ENCODE assay signal across 33 cellular contexts in genomic region chr6:105989178-105989577, GRCh38.
A peak's percentile ranks its signal among the peaks of the same experiment; 100 is the strongest.
DNase-seq lines count a peak whose midpoint lies in the region; ATAC-seq, FAIRE-seq and TF ChIP-seq lines count a peak whose summit lies in the region.
"Had no signal": no experiment of that assay in that cellular context is flagged by ENCODE, and none has a peak within 500 bp of the region (broad histone marks: within the 10 kb centered on the region; RNA-seq: fewer than 3 reads in every experiment).

No MANE protein-coding gene starts in this region.

- H3K27me3 Mint-ChIP-seq in stimulated activated memory B cell treated with anti-CD40 and anti-IgM and Interleukin-4, amounts not matched to agents 10 μg/mL and 1 μg/mL and 100 μg/mL, for 72 hours, result peaks cover 40% of the 10 kb centered on the region

- no peak for TF ChIP-seq EP300 in K562 (IDR thresholded peaks at IDR 0.05; ENCODE audit: low read length)

- CTCF ChIA-PET in HEK293 (lab: Yijun Ruan, JAX), result interaction anchor here (1.0 kb wide), 2 partner anchors 96 to 259 kb away, joined by 3 to 4 read pairs; no protein-coding TSS in a partner anchor
- CTCF ChIA-PET in OCI-LY7 (lab: Charles Lee; ENCODE audit: unreplicated experiment), result no interaction called here
- CTCF ChIA-PET in K562 (lab: Yijun Ruan, JAX; ENCODE audit: low intra/inter-chr PET ratio), result no interaction called here

- WGBS in K562 (ENCODE audit: insufficient coverage, low coverage, missing lambda C conversion rate), result 5% methylated on average over 3 of the region's 3 CpGs
- no CpG with 5 or more reads among the region's 3 CpGs for WGBS in neuronal stem cell (ENCODE audit: extremely low coverage in 2 of 2, insufficient read length in 2 of 2, insufficient replicate concordance in 1 of 2), 2 donors

- no peaks in the 10 kb centered on the region for H3K36me3 Mint-ChIP-seq in stimulated activated memory B cell treated with anti-CD40 and anti-IgM and Interleukin-4, amounts not matched to agents 10 μg/mL and 1 μg/mL and 100 μg/mL, for 72 hours
- H3K36me3 Mint-ChIP-seq: CD4-positive, CD25-positive, alpha-beta regulatory T cell had no signal

- intact Hi-C loops in OCI-LY7 (cut with micrococcal nuclease; ENCODE audit: unreplicated experiment) (no loop called here), K562 (cut with micrococcal nuclease) (no loop called here)

- H3K18ac ChIP-seq in neuronal stem cell (ENCODE audit: low read length), result no peak overlapping the region

- no peak overlapping the region for H3K27ac ChIP-seq in HEK293 (ENCODE audit: extremely low read depth, low read depth, low read length)
- H3K27ac ChIP-seq in OCI-LY7 (ENCODE audit: low read depth, low read length, poor library complexity, severe bottlenecking), result no peak overlapping the region
- H3K27ac ChIP-seq in K562 (ENCODE audit: extremely low read depth, low read depth, low read length), result no peak overlapping the region
- no peak overlapping the region for H3K27ac ChIP-seq in neuronal stem cell (replicated peaks; ENCODE audit: low read length)
- H3K27ac ChIP-seq: 22Rv1; A549; BLaER1; BLaER1 treated with 17β-estradiol and CSF1 and Interleukin-3, amounts not matched to agents 10 nM and 100 nM; C4-2B had no signal

- no peak overlapping the region for H2BK120ac ChIP-seq in neuronal stem cell (ENCODE audit: low read depth, low read length)

- TF ChIP-seq POLR2A in K562 (conservative IDR thresholded peaks at IDR 0.05), result no peak

- no peaks in the 10 kb centered on the region for H3K79me1 ChIP-seq in neuronal stem cell (ENCODE audit: low read depth, low read length)

- ATAC-seq in K562, result no peak
- no peak for ATAC-seq in stimulated activated memory B cell treated with anti-CD40 and anti-IgM and Interleukin-4, amounts not matched to agents 10 μg/mL and 1 μg/mL and 100 μg/mL, for 72 hours
- ATAC-seq: A549; CD8-positive, alpha-beta T cell had no signal

- H2AFZ ChIP-seq in OCI-LY7 (ENCODE audit: low read length) (0 out of 2 replicates have a peak overlapping the region, but pooled peaks have one; percentile 2), K562 (ENCODE audit: low read depth, low read length) (no peak overlapping the region), neuronal stem cell (ENCODE audit: low read length) (no peak overlapping the region)

- no peak overlapping the region for H3K23ac ChIP-seq in neuronal stem cell (ENCODE audit: low read depth, low read length, poor library complexity)

- no peaks in the 10 kb centered on the region for H3K9me2 ChIP-seq in OCI-LY7 (ENCODE audit: insufficient read depth, low read length)

- H3K27me3 ChIP-seq in K562 (ENCODE audit: control insufficient read depth in 2 of 2, insufficient read depth in 2 of 2, low read length in 2 of 2) (peaks cover 6 to 18% of the 10 kb centered on the region in 2 experiments; a peak in 3 of 5 replicates), neuronal stem cell (ENCODE audit: control insufficient read depth in 3 of 3, insufficient read depth in 3 of 3, low read depth in 1 of 3, low read length in 3 of 3) (peaks cover 16 to 95% (median 71%) of the 10 kb centered on the region in 3 experiments)

- peaks cover 25% of the 10 kb centered on the region for H3K4me1 Mint-ChIP-seq in stimulated activated memory B cell treated with anti-CD40 and anti-IgM and Interleukin-4, amounts not matched to agents 10 μg/mL and 1 μg/mL and 100 μg/mL, for 72 hours

- H3K36me3 ChIP-seq in HEK293 (ENCODE audit: control insufficient read depth in 2 of 2, insufficient read depth in 1 of 2, low read length in 2 of 2) (no peaks in the 10 kb centered on the region), OCI-LY7 (ENCODE audit: insufficient read depth, low read length) (no peaks in the 10 kb centered on the region), K562 (ENCODE audit: control insufficient read depth, insufficient read depth, low read length) (no peaks in the 10 kb centered on the region), neuronal stem cell (replicated peaks in 1 of 2; ENCODE audit: control insufficient read depth in 2 of 2, insufficient read depth in 2 of 2, low read length in 2 of 2) (no peaks in the 10 kb centered on the region)
- H3K36me3 ChIP-seq: BE2C; BLaER1; BLaER1 treated with 17β-estradiol and CSF1 and Interleukin-3, amounts not matched to agents 10 nM and 100 nM had no signal

- H3K9ac ChIP-seq in K562 (ENCODE audit: insufficient read depth in 1 of 2, low read depth in 2 of 2, low read length in 2 of 2) (no peak overlapping the region), neuronal stem cell (ENCODE audit: low read depth, low read length, poor library complexity) (no peak overlapping the region)
- H3K9ac ChIP-seq: BLaER1; BLaER1 treated with 17β-estradiol and CSF1 and Interleukin-3, amounts not matched to agents 10 nM and 100 nM had no signal

- no peaks in the 10 kb centered on the region for H3K9me3 Mint-ChIP-seq in stimulated activated memory B cell treated with anti-CD40 and anti-IgM and Interleukin-4, amounts not matched to agents 10 μg/mL and 1 μg/mL and 100 μg/mL, for 72 hours
- H3K9me3 Mint-ChIP-seq: CD4-positive, alpha-beta memory T cell; CD4-positive, alpha-beta T cell; CD8-positive, alpha-beta memory T cell; CD8-positive, alpha-beta T cell had no signal

- POLR2A ChIA-PET in HEK293 (lab: Yijun Ruan, JAX) (no interaction called here), OCI-LY7 (lab: Charles Lee) (interaction anchor here (1.1 to 5.0 kb wide), 4 partner anchors 13 to 94 kb away, joined by 3 to 28 read pairs (median 4); no protein-coding TSS in a partner anchor), K562 (lab: Yijun Ruan, JAX) (interaction anchor here (1.2 kb wide), 1 partner anchor 179 kb away, joined by 3 read pairs; no protein-coding TSS in a partner anchor)

- FAIRE-seq in K562 (lab: Jason Lieb, UNC), result no peak
- FAIRE-seq: A204.1, A549, D721Med had no signal

- H3K4me1 ChIP-seq in HEK293 (ENCODE audit: control insufficient read depth, insufficient read depth, low read length), result no peaks in the 10 kb centered on the region
- H3K4me1 ChIP-seq in OCI-LY7 (ENCODE audit: insufficient read depth, low read length, poor library complexity, severe bottlenecking), result peaks cover 26% of the 10 kb centered on the region
- peaks cover 7 to 19% of the 10 kb centered on the region in 2 experiments; a peak in 4 of 5 replicates for H3K4me1 ChIP-seq in K562 (replicated peaks in 1 of 2; ENCODE audit: control insufficient read depth in 2 of 2, insufficient read depth in 2 of 2, low read length in 2 of 2)
- H3K4me1 ChIP-seq in neuronal stem cell (ENCODE audit: control insufficient read depth in 2 of 2, insufficient read depth in 1 of 2, low read depth in 1 of 2, low read length in 2 of 2), result peaks cover 0 to 9% of the 10 kb centered on the region in 2 donors
- H3K4me1 ChIP-seq: BE2C had no signal

- no peak overlapping the region for H2AK5ac ChIP-seq in neuronal stem cell (ENCODE audit: low read depth, low read length)

- H2BK12ac ChIP-seq in neuronal stem cell (ENCODE audit: low read length), result no peak overlapping the region

- no TSS peak for BruUV-seq in OCI-LY7 (replicated peaks; lab: Mats Ljungman, UMichigan)
- BruUV-seq in K562 (replicated peaks; lab: Mats Ljungman, UMichigan), result no TSS peak

- no peaks in the 10 kb centered on the region for H3K9me1 ChIP-seq in K562 (ENCODE audit: control insufficient read depth, insufficient read depth, low read length)

- no peak for TF ChIP-seq CTCF in HEK293 (tag by site-specific recombination; IDR thresholded peaks at IDR 0.05)
- no peak for TF ChIP-seq CTCF in OCI-LY7 (conservative IDR thresholded peaks at IDR 0.05; ENCODE audit: low read length)
- no peak for TF ChIP-seq CTCF in K562 (IDR thresholded peaks at IDR 0.05 in 2 of 3, conservative IDR thresholded peaks at IDR 0.05 in 1 of 3; ENCODE audit: insufficient read depth in 2 of 3, low read depth in 1 of 3, low read length in 3 of 3)

- H3K79me2 ChIP-seq in OCI-LY7 (ENCODE audit: insufficient read depth, low read depth, low read length) (no peaks in the 10 kb centered on the region), K562 (ENCODE audit: control insufficient read depth, insufficient read depth, low read length) (no peaks in the 10 kb centered on the region)

- no peak for DNase-seq in OCI-LY7 (ENCODE audit: low spot score)
- DNase-seq in K562 (ENCODE audit: extremely low read depth in 1 of 4, low spot score in 3 of 4), result no peak
- DNase-seq in NOMO-1 treated with dmso at 0.1 percent for 144 hours (lab: John Stamatoyannopoulos, UW; ENCODE audit: unreplicated experiment), result no peak
- DNase-seq in neuronal stem cell (ENCODE audit: low spot score), result no peak
- DNase-seq: 8988T; ACHN; AML-193; BE2C; C1 segment of cervical spinal cord; Caco-2; Calu3; CD4-positive, alpha-beta memory T cell; CD4-positive, alpha-beta T cell; CD4-positive, CD25-positive, alpha-beta regulatory T cell; CD8-positive, alpha-beta memory T cell; CD8-positive, alpha-beta T cell; COR-L47; DMS153; DMS53; DMS79; DMS79 treated with DMSO at 0.1 percent for 48 hours; DND-41; EL had no signal

- no peaks in the 10 kb centered on the region for H4K20me1 ChIP-seq in OCI-LY7 (ENCODE audit: insufficient read depth, low read length)
- H4K20me1 ChIP-seq in K562 (replicated peaks; ENCODE audit: control insufficient read depth, insufficient read depth, low read length), result no peaks in the 10 kb centered on the region
- H4K20me1 ChIP-seq: BLaER1 treated with 17β-estradiol and CSF1 and Interleukin-3, amounts not matched to agents 10 nM and 100 nM had no signal

- H2BK15ac ChIP-seq in neuronal stem cell (ENCODE audit: low read length), result no peak overlapping the region

- H3K4ac ChIP-seq in neuronal stem cell (ENCODE audit: low read length), result no peak overlapping the region

- H3K14ac ChIP-seq in neuronal stem cell (ENCODE audit: low read length), result no peak overlapping the region

- H3K4me3 ChIP-seq in HEK293 (ENCODE audit: low read depth, low read length), result no peak overlapping the region
- H3K4me3 ChIP-seq in OCI-LY7 (ENCODE audit: low read depth, low read length, poor library complexity, severe bottlenecking), result no peak overlapping the region
- no peak overlapping the region for H3K4me3 ChIP-seq in K562
- no peak overlapping the region for H3K4me3 ChIP-seq in neuronal stem cell (ENCODE audit: low read length in 2 of 2)
- H3K4me3 ChIP-seq: A549; BLaER1; BLaER1 treated with 17β-estradiol and CSF1 and Interleukin-3, amounts not matched to agents 10 nM and 100 nM had no signal

- H4K91ac ChIP-seq in neuronal stem cell (ENCODE audit: low read depth, low read length, poor library complexity), result no peak overlapping the region

- H3K9me3 ChIP-seq in HEK293 (ENCODE audit: control insufficient read depth, insufficient read depth, low read depth, low read length), result no peaks in the 10 kb centered on the region
- no peaks in the 10 kb centered on the region for H3K9me3 ChIP-seq in OCI-LY7 (ENCODE audit: low read length)
- 0 out of 2 replicates have a peak, but pooled peaks cover 3% of the 10 kb centered on the region for H3K9me3 ChIP-seq in K562 (replicated peaks; ENCODE audit: control insufficient read depth, insufficient read depth, low read depth, low read length)
- peaks cover 2 to 12% of the 10 kb centered on the region in 2 donors for H3K9me3 ChIP-seq in neuronal stem cell (replicated peaks in 1 of 2; ENCODE audit: control insufficient read depth in 2 of 2, insufficient read depth in 1 of 2, low read depth in 1 of 2, low read length in 2 of 2)
- H3K9me3 ChIP-seq: A549, BE2C, Caco-2 had no signal

- in situ Hi-C loops in K562 (cut with MboI), result no loop called here

- no peak overlapping the region for H3K27ac Mint-ChIP-seq in stimulated activated memory B cell treated with anti-CD40 and anti-IgM and Interleukin-4, amounts not matched to agents 10 μg/mL and 1 μg/mL and 100 μg/mL, for 72 hours
- H3K27ac Mint-ChIP-seq: B cell; CD4-positive, alpha-beta T cell; CD4-positive, CD25-positive, alpha-beta regulatory T cell; CD8-positive, alpha-beta T cell had no signal

- H3K4me2 ChIP-seq in OCI-LY7 (ENCODE audit: low read length) (no peak overlapping the region), K562 (ENCODE audit: insufficient read depth, low read length) (no peak overlapping the region), neuronal stem cell (ENCODE audit: insufficient read depth, low read length, poor library complexity, severe bottlenecking) (no peak overlapping the region)
- H3K4me2 ChIP-seq: A549; BLaER1; BLaER1 treated with 17β-estradiol and CSF1 and Interleukin-3, amounts not matched to agents 10 nM and 100 nM had no signal

- H3K4me3 Mint-ChIP-seq in stimulated activated memory B cell treated with anti-CD40 and anti-IgM and Interleukin-4, amounts not matched to agents 10 μg/mL and 1 μg/mL and 100 μg/mL, for 72 hours, result no peak overlapping the region
- H3K4me3 Mint-ChIP-seq: B cell; CD4-positive, alpha-beta memory T cell; CD4-positive, alpha-beta T cell; CD8-positive, alpha-beta T cell had no signal

- H2BK5ac ChIP-seq in neuronal stem cell (ENCODE audit: low read length), result no peak overlapping the region

- TF ChIP-seq RAD21 in K562 (CRISPR knock-in tag; conservative IDR thresholded peaks at IDR 0.05 in 1 of 2, IDR thresholded peaks at IDR 0.05 in 1 of 2), result no peak

- no peak overlapping the region for H4K8ac ChIP-seq in neuronal stem cell (ENCODE audit: low read depth, low read length)
